ENCODE assay signal across 1 cellular context in genomic region chr11:21142007-21142406, GRCh38.
TF ChIP-seq lines count a peak whose summit lies in the region.

No MANE protein-coding gene starts in this region.

TF ChIP-seq in GM23338, 12 proteins besides CTCF, POLR2A, EP300 and RAD21 (continued from another document):
- TF ChIP-seq ZNF462 (CRISPR knock-in tag; IDR thresholded peaks at IDR 0.05) = no peak
- TF ChIP-seq EZH2 (IDR thresholded peaks at IDR 0.05; ENCODE audit: low read depth, unreplicated experiment) = no peak
- no peak for TF ChIP-seq STAT1 (IDR thresholded peaks at IDR 0.05; ENCODE audit: unreplicated experiment)
- TF ChIP-seq ZNF331 (CRISPR knock-in tag; IDR thresholded peaks at IDR 0.05; ENCODE audit: low read depth) = no peak
- TF ChIP-seq ZNF114 (CRISPR knock-in tag; IDR thresholded peaks at IDR 0.05) = no peak
- no peak for TF ChIP-seq JUNB (IDR thresholded peaks at IDR 0.05; ENCODE audit: unreplicated experiment)
- TF ChIP-seq ETS1 (IDR thresholded peaks at IDR 0.05) = no peak
- no peak for TF ChIP-seq CREB1 (CRISPR knock-in tag; IDR thresholded peaks at IDR 0.05; ENCODE audit: low read depth)
- no peak for TF ChIP-seq REST (IDR thresholded peaks at IDR 0.05; ENCODE audit: unreplicated experiment)
- TF ChIP-seq POLR2AphosphoS5 (IDR thresholded peaks at IDR 0.05; ENCODE audit: low read depth) = no peak
- no peak for TF ChIP-seq NANOG (IDR thresholded peaks at IDR 0.05; ENCODE audit: borderline replicate concordance)
TF ChIP-seq in GM23338: peak in this region for 0.
